ENCODE assay signal across 8 cellular contexts in genomic region chr17:62627219-62627903, GRCh38. TPM values are rescaled to one million over a fixed set of nuclear protein-coding genes. Genes with fewer than 3 reads are reported as not detected.
DNase-seq lines count a peak whose midpoint lies in the region; ATAC-seq, FAIRE-seq and TF ChIP-seq lines count a peak whose summit lies in the region.

MRC2 (plus strand) TSS chr17:62627670; CDS start chr17:62627803, 133 bp downstream.

- peak; percentile 32 to 63 (median 46) for ATAC-seq in pancreas
- ATAC-seq in HG03045 (IDR thresholded peaks at IDR 0.05; ENCODE audit: unreplicated experiment): no peak

- H3K27me3 ChIP-seq in pancreas: no peaks in the 10 kb centered on the region
- H3K27me3 ChIP-seq in uterus: no peaks in the 10 kb centered on the region

- TF ChIP-seq CTCF in pancreas (IDR thresholded peaks at IDR 0.05) (no peak), uterus (IDR thresholded peaks at IDR 0.05) (peak in 1 of 4 experiments; percentile 15)

- intact Hi-C loops in cardiac septum (cut with DNase I): no loop called here
- intact Hi-C loops in pancreas (cut with DNase I): no loop called here
- intact Hi-C loops in uterus (cut with DNase I; ENCODE audit: low total_unique reads): no loop called here

- no peaks in the 10 kb centered on the region for H3K9me3 Mint-ChIP-seq in activated naive CD8-positive, alpha-beta T cell (ENCODE audit: low read depth)

- FAIRE-seq in pancreas (lab: Jason Lieb, UNC): no peak

- H3K27ac Mint-ChIP-seq in activated naive CD8-positive, alpha-beta T cell: peak within 1 kb of the TSS; percentile 85

- no peaks in the 10 kb centered on the region for H3K36me3 Mint-ChIP-seq in activated naive CD8-positive, alpha-beta T cell

- H3K4me3 ChIP-seq in pancreas (peak within 1 kb of the TSS in 3 of 4 donors; percentile 12 to 48 (median 27)), uterus (peak within 1 kb of the TSS; percentile 44 to 68)

- no peaks in the 10 kb centered on the region for H3K27me3 Mint-ChIP-seq in activated naive CD8-positive, alpha-beta T cell

- peak in 1 of 2 donors; percentile 47 for TF ChIP-seq POLR2A in uterus (IDR thresholded peaks at IDR 0.05)

- DNase-seq in NCI-H82 (lab: John Stamatoyannopoulos, UW) (peak; percentile 43), NCI-H82 treated with DMSO at 0.1 percent for 48 hours (lab: John Stamatoyannopoulos, UW; ENCODE audit: unreplicated experiment) (no peak), NOMO-1 treated with DMSO at 0.1 percent for 48 hours (lab: John Stamatoyannopoulos, UW; ENCODE audit: unreplicated experiment) (peak; percentile 37), cardiac septum (ENCODE audit: low spot score) (peak; percentile 81), pancreas (peak in 3 of 6 donors; percentile 36 to 64 (median 55)), uterus (peak; percentile 80 to 84)

- H3K4me1 ChIP-seq in pancreas: peaks cover 0 to 5% (median 0%) of the 10 kb centered on the region in 3 donors
- peaks cover 0 to 10% of the 10 kb centered on the region in 2 donors for H3K4me1 ChIP-seq in uterus

- peak within 1 kb of the TSS; percentile 92 for H3K4me3 Mint-ChIP-seq in activated naive CD8-positive, alpha-beta T cell

- H3K36me3 ChIP-seq in pancreas (no peaks in the 10 kb centered on the region), uterus (no peaks in the 10 kb centered on the region)

- peaks cover 23% of the 10 kb centered on the region for H3K4me1 Mint-ChIP-seq in activated naive CD8-positive, alpha-beta T cell (ENCODE audit: low read depth)

- H3K27ac ChIP-seq in pancreas (peak within 1 kb of the TSS in 2 of 4 donors; percentile 39 to 44), uterus (peak within 1 kb of the TSS; percentile 83 to 98)

- 1% methylated on average over 44 to 67 of the region's 68 CpGs for WGBS in pancreas, 2 donors

- no peaks in the 10 kb centered on the region for H3K9me3 ChIP-seq in pancreas
- H3K9me3 ChIP-seq in uterus: no peaks in the 10 kb centered on the region

RNA-seq across cellular contexts. Expression of gene MRC2, which starts in this region (rescaled TPM):
- 28.9 TPM for total RNA-seq in cardiac septum
- 10 to 100 TPM in 2 of 6 donors, 1 to 10 TPM in 4; 1.6 to 25.4 (median 5.5) TPM for total RNA-seq in pancreas
- polyA plus RNA-seq in pancreas: 1 to 10 TPM; 2.9 to 6.5 TPM
- total RNA-seq in uterus: 100 to 1,000 TPM in 2 of 4 donors, 10 to 100 TPM in 2; 30.7 to 273 (median 102) TPM
